In genomic region chr12:95940514-95940913, GRCh38 we compare ENCODE assay signal across 1 cellular context.
A peak's percentile ranks its signal among the peaks of the same experiment; 100 is the strongest.
TF ChIP-seq lines count a peak whose summit lies in the region.

No MANE protein-coding gene starts in this region.

TF ChIP-seq in HepG2, 621 proteins besides CTCF, POLR2A, EP300 and RAD21 (continued from another document and continues in another):
- peak; percentile 92; the same call in 1 of the 2 replicates for TF ChIP-seq ZNF512B (CRISPR knock-in tag; IDR thresholded peaks at IDR 0.05; ENCODE audit: borderline replicate concordance)
- peak; percentile 96 for TF ChIP-seq HHEX (CRISPR knock-in tag; IDR thresholded peaks at IDR 0.05)
- no peak for TF ChIP-seq TP53 (CRISPR knock-in tag; conservative IDR thresholded peaks at IDR 0.05)
- no peak for TF ChIP-seq AKAP8 (CRISPR knock-in tag; IDR thresholded peaks at IDR 0.05)
- no peak for TF ChIP-seq SMAD9 (CRISPR knock-in tag; IDR thresholded peaks at IDR 0.05)
- peak; percentile 95 for TF ChIP-seq GATAD2A (CRISPR knock-in tag; IDR thresholded peaks at IDR 0.05)
- peak; percentile 32; the same call in 1 of the 2 replicates for TF ChIP-seq NFYB (CRISPR knock-in tag; IDR thresholded peaks at IDR 0.05)
- no peak for TF ChIP-seq NPAS2 (CRISPR knock-in tag; IDR thresholded peaks at IDR 0.05; ENCODE audit: borderline replicate concordance)
- TF ChIP-seq MAF1 (CRISPR knock-in tag; IDR thresholded peaks at IDR 0.05; ENCODE audit: borderline replicate concordance), result no peak
- no peak; the same call in 1 of the 2 replicates for TF ChIP-seq EHMT2 (IDR thresholded peaks at IDR 0.05; ENCODE audit: borderline replicate concordance, low read depth, low read length)
- peak; percentile 95 for TF ChIP-seq SP5 (CRISPR knock-in tag; IDR thresholded peaks at IDR 0.05; ENCODE audit: borderline replicate concordance, low read depth)
- TF ChIP-seq IKZF4 (CRISPR knock-in tag; IDR thresholded peaks at IDR 0.05; ENCODE audit: borderline replicate concordance, low read depth, not compliant biosample characterization), result no peak
- TF ChIP-seq ETV6 (CRISPR knock-in tag; conservative IDR thresholded peaks at IDR 0.05), result no peak
- TF ChIP-seq ATF7 (IDR thresholded peaks at IDR 0.05), result 0 out of 2 replicates have a peak, but pooled peaks have one; percentile 16
- no peak for TF ChIP-seq ATF7 (CRISPR knock-in tag; IDR thresholded peaks at IDR 0.05)
- TF ChIP-seq ISX (CRISPR knock-in tag; conservative IDR thresholded peaks at IDR 0.05), result no peak
- TF ChIP-seq ZNF672 (CRISPR knock-in tag; IDR thresholded peaks at IDR 0.05), result no peak
- TF ChIP-seq TBP (CRISPR knock-in tag; IDR thresholded peaks at IDR 0.05), result no peak
- peak; percentile 74; the same call in 1 of the 2 replicates for TF ChIP-seq ZNF264 (CRISPR knock-in tag; IDR thresholded peaks at IDR 0.05)
- TF ChIP-seq ZNF574 (CRISPR knock-in tag; IDR thresholded peaks at IDR 0.05), result peak; percentile 73
- TF ChIP-seq YEATS2 (CRISPR knock-in tag; IDR thresholded peaks at IDR 0.05; ENCODE audit: borderline replicate concordance), result peak; percentile 61; the same call in 1 of the 2 replicates
- TF ChIP-seq ZNF282 (IDR thresholded peaks at IDR 0.05; ENCODE audit: partially characterized antibody), result no peak
- no peak for TF ChIP-seq NCOA5 (CRISPR knock-in tag; IDR thresholded peaks at IDR 0.05)
- TF ChIP-seq ATF1 (CRISPR knock-in tag; IDR thresholded peaks at IDR 0.05), result peak; percentile 79
- TF ChIP-seq DMAP1 (CRISPR knock-in tag; IDR thresholded peaks at IDR 0.05), result no peak; the same call in 1 of the 2 replicates
- TF ChIP-seq PITX1 (CRISPR knock-in tag; IDR thresholded peaks at IDR 0.05), result peak; percentile 95
- TF ChIP-seq HMGXB3 (CRISPR knock-in tag; IDR thresholded peaks at IDR 0.05; ENCODE audit: borderline replicate concordance), result 0 out of 2 replicates have a peak, but pooled peaks have one; percentile 64
- TF ChIP-seq RCOR2 (CRISPR knock-in tag; IDR thresholded peaks at IDR 0.05), result 0 out of 2 replicates have a peak, but pooled peaks have one; percentile 69
- peak; percentile 91 for TF ChIP-seq ZNF878 (CRISPR knock-in tag; IDR thresholded peaks at IDR 0.05)
- TF ChIP-seq KDM4B (CRISPR knock-in tag; IDR thresholded peaks at IDR 0.05), result no peak
- TF ChIP-seq THAP9 (CRISPR knock-in tag; IDR thresholded peaks at IDR 0.05; ENCODE audit: borderline replicate concordance), result no peak
- 0 out of 2 replicates have a peak, but pooled peaks have one; percentile 40 for TF ChIP-seq ZBTB7A (CRISPR knock-in tag; IDR thresholded peaks at IDR 0.05)
- no peak for TF ChIP-seq ZNF451 (CRISPR knock-in tag; IDR thresholded peaks at IDR 0.05)
- TF ChIP-seq SALL2 (CRISPR knock-in tag; IDR thresholded peaks at IDR 0.05), result no peak
- no peak for TF ChIP-seq SCMH1 (CRISPR knock-in tag; IDR thresholded peaks at IDR 0.05; ENCODE audit: borderline replicate concordance)
- TF ChIP-seq RELA (CRISPR knock-in tag; IDR thresholded peaks at IDR 0.05), result no peak
- TF ChIP-seq SMC3 (IDR thresholded peaks at IDR 0.05; ENCODE audit: low read length), result peak; percentile 12; the same call in 1 of the 2 replicates
- TF ChIP-seq ZNF782 (CRISPR knock-in tag; IDR thresholded peaks at IDR 0.05; ENCODE audit: borderline replicate concordance), result no peak
- no peak for TF ChIP-seq MTA1 (CRISPR knock-in tag; IDR thresholded peaks at IDR 0.05; ENCODE audit: borderline replicate concordance)
- peak; percentile 36; the same call in 1 of the 2 replicates for TF ChIP-seq ATF7-NPFF (CRISPR knock-in tag; IDR thresholded peaks at IDR 0.05; ENCODE audit: low read depth)
- peak; percentile 50; the same call in 1 of the 2 replicates for TF ChIP-seq ZBTB25 (CRISPR knock-in tag; IDR thresholded peaks at IDR 0.05)
- TF ChIP-seq ZNF33A (CRISPR knock-in tag; IDR thresholded peaks at IDR 0.05; ENCODE audit: borderline replicate concordance), result no peak
- TF ChIP-seq ZNF354B (CRISPR knock-in tag; IDR thresholded peaks at IDR 0.05), result no peak
- peak; percentile 94 for TF ChIP-seq NCOA2 (CRISPR knock-in tag; IDR thresholded peaks at IDR 0.05)
- TF ChIP-seq ZNF792 (CRISPR knock-in tag; IDR thresholded peaks at IDR 0.05), result peak; percentile 69; the same call in 1 of the 2 replicates
- TF ChIP-seq ZBTB33 (CRISPR knock-in tag; IDR thresholded peaks at IDR 0.05), result peak; percentile 31; the same call in 1 of the 2 replicates
- TF ChIP-seq ZNF784 (CRISPR knock-in tag; IDR thresholded peaks at IDR 0.05; ENCODE audit: borderline replicate concordance), result no peak
- TF ChIP-seq ZNF597 (CRISPR knock-in tag; IDR thresholded peaks at IDR 0.05), result no peak
- no peak for TF ChIP-seq MED13 (CRISPR knock-in tag; IDR thresholded peaks at IDR 0.05)
- TF ChIP-seq ZNF790 (CRISPR knock-in tag; IDR thresholded peaks at IDR 0.05; ENCODE audit: borderline replicate concordance), result peak; percentile 54; the same call in 1 of the 2 replicates
- no peak for TF ChIP-seq PRMT3 (CRISPR knock-in tag; IDR thresholded peaks at IDR 0.05; ENCODE audit: borderline replicate concordance, low read depth)
- peak; percentile 99 for TF ChIP-seq RARA (CRISPR knock-in tag; IDR thresholded peaks at IDR 0.05)
